Comparison of ENCODE assay signal across 1 cellular context in genomic region chr5:68652507-68652906, GRCh38.
A peak's percentile ranks its signal among the peaks of the same experiment; 100 is the strongest.
TF ChIP-seq lines count a peak whose summit lies in the region.

No MANE protein-coding gene starts in this region.

TF ChIP-seq in HEK293, 187 proteins besides CTCF, POLR2A, EP300 and RAD21 (continued from another document):
- TF ChIP-seq PRDM10 (tag by site-specific recombination; IDR thresholded peaks at IDR 0.05) (no peak; the same call in 1 of the 2 replicates), ZBTB20 (tag by site-specific recombination; IDR thresholded peaks at IDR 0.05) (peak; percentile 46; the same call in 1 of the 2 replicates), ZNF24 (tag by site-specific recombination; IDR thresholded peaks at IDR 0.05) (no peak), ZNF660 (tag by site-specific recombination; IDR thresholded peaks at IDR 0.05) (peak; percentile 63; the same call in 1 of the 2 replicates), ZNF266 (tag by site-specific recombination; IDR thresholded peaks at IDR 0.05; ENCODE audit: low read depth) (no peak), ZSCAN4 (tag by site-specific recombination; IDR thresholded peaks at IDR 0.05) (no peak), SP7 (tag by site-specific recombination; IDR thresholded peaks at IDR 0.05) (peak; percentile 37; the same call in 1 of the 2 replicates), ZNF785 (tag by site-specific recombination; IDR thresholded peaks at IDR 0.05) (no peak)
